In the genomic region with DNA sequence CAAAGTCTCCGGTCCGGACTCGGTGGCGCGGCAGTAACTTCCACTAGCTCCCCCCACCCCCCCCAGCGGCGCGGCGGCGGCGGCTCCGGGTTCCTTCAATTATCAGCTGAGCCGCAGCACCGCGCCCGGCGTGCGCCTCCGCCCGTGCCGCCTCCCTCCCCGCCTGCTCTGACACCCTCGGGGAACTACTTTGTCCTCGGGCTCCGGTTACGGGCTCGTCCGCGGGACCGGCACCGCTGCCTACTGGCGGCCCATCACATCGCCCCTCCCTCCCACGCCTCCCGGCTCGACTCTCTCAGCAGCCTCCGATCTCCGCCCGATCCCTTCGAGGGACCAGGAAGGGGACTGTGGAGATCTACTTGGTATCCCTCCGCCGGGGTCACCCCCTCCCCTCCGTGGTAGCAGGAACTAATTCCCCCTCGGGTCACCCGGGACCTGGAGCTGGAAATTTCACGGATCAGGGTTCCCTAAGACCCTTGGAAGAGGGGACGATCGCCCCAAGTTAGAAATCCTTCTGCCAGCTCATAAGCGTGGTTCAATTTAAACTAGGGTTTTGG, we compare ENCODE assay signal across 8 cellular contexts. TPM values are rescaled to one million over a fixed set of nuclear protein-coding genes. Genes with fewer than 3 reads are reported as not detected.
A peak's percentile ranks its signal among the peaks of the same experiment; 100 is the strongest.
DNase-seq lines count a peak whose midpoint lies in the region; ATAC-seq and TF ChIP-seq lines count a peak whose summit lies in the region.

A gene (minus strand): TSS at position 118 of the 557 bp plus-strand sequence. CDS start 41,930 bp downstream, outside the sequence.

- H3K4me3 ChIP-seq in BJ (ENCODE audit: low read depth, low read length) (peak within 1 kb of the TSS; percentile 79), left lung (peak within 1 kb of the TSS; percentile 90 to 100)

- H3K27me3 ChIP-seq in BJ (ENCODE audit: control insufficient read depth, insufficient read depth, low read length) (no peaks in the 10 kb centered on the region), left lung (no peaks in the 10 kb centered on the region)

- intact Hi-C loops in dendritic cell treated with granulocyte-macrophage colony-stimulating factor and Interleukin-4, amounts not matched to agents 40 ng/mL and 50 ng/mL, for 4 days (cut with micrococcal nuclease) = loop anchor here (5.0 to 10.0 kb wide), 2 partner anchors 403 to 790 kb away; a partner anchor contains a TSS
- intact Hi-C loops in left lung (cut with DNase I) = no loop called here

- POLR2A ChIA-PET in BJ (lab: Charles Lee) = interaction anchor here (0.6 kb wide), 1 partner anchor 106 kb away, joined by 3 read pairs; no protein-coding TSS in a partner anchor

- ATAC-seq in HG03460 (IDR thresholded peaks at IDR 0.05; ENCODE audit: unreplicated experiment) (peak; percentile 61), left lung (peak; percentile 91)

- CTCF ChIA-PET in BJ (lab: Yijun Ruan, JAX) = interaction anchor here (1.0 to 1.4 kb wide), 2 partner anchors 11 to 120 kb away, joined by 4 read pairs; no protein-coding TSS in a partner anchor

- TF ChIP-seq CTCF in BJ (IDR thresholded peaks at IDR 0.05; ENCODE audit: insufficient read depth, low read depth, low read length) (no peak), left lung (IDR thresholded peaks at IDR 0.05) (no peak)

- H3K36me3 Mint-ChIP-seq in dendritic cell treated with granulocyte-macrophage colony-stimulating factor and Interleukin-4, amounts not matched to agents 40 ng/mL and 50 ng/mL, for 4 days (ENCODE audit: low read depth) = peaks cover 45% of the 10 kb centered on the region

- DNase-seq in BJ (ENCODE audit: low read depth) (peak; percentile 75), GM19240 (ENCODE audit: insufficient read length, low spot score) (peak; percentile 75), NCI-H69 (lab: John Stamatoyannopoulos, UW) (peak; percentile 93), left lung (peak; percentile 92 to 96)
- peak; percentile 87 for DNase-seq in activated CD4-positive, alpha-beta T cell treated with anti-CD3 and anti-CD28 coated beads, Interleukin-2, amount 50 U/mL, for 1 hour
- DNase-seq in stimulated activated CD4-positive, alpha-beta T cell treated with anti-CD3 and anti-CD28 coated beads, Interleukin-2, amount 100 ng/mL, for 48 hours = peak; percentile 81 to 84

- H3K9me3 ChIP-seq in left lung = no peaks in the 10 kb centered on the region

- H3K4me1 ChIP-seq in left lung = peaks cover 4 to 41% of the 10 kb centered on the region in 2 donors

- peaks cover 35% of the 10 kb centered on the region for H3K4me1 Mint-ChIP-seq in dendritic cell treated with granulocyte-macrophage colony-stimulating factor and Interleukin-4, amounts not matched to agents 40 ng/mL and 50 ng/mL, for 4 days (ENCODE audit: low read depth)

- H3K27ac ChIP-seq in left lung = peak within 1 kb of the TSS; percentile 97 to 98

- H3K27ac Mint-ChIP-seq in dendritic cell treated with granulocyte-macrophage colony-stimulating factor and Interleukin-4, amounts not matched to agents 40 ng/mL and 50 ng/mL, for 4 days = peak within 1 kb of the TSS; percentile 98

- H3K36me3 ChIP-seq in BJ (ENCODE audit: control insufficient read depth, insufficient read depth, low read length) (peaks cover 1% of the 10 kb centered on the region; the same call in 1 of the 2 replicates), left lung (peaks cover 0 to 9% of the 10 kb centered on the region in 2 donors)

- H3K9me3 Mint-ChIP-seq in dendritic cell treated with granulocyte-macrophage colony-stimulating factor and Interleukin-4, amounts not matched to agents 40 ng/mL and 50 ng/mL, for 4 days = no peaks in the 10 kb centered on the region

- H3K27me3 Mint-ChIP-seq in dendritic cell treated with granulocyte-macrophage colony-stimulating factor and Interleukin-4, amounts not matched to agents 40 ng/mL and 50 ng/mL, for 4 days = no peaks in the 10 kb centered on the region

- H3K4me3 Mint-ChIP-seq in dendritic cell treated with granulocyte-macrophage colony-stimulating factor and Interleukin-4, amounts not matched to agents 40 ng/mL and 50 ng/mL, for 4 days = peak within 1 kb of the TSS; percentile 98

RNA-seq across cellular contexts. Expression of the gene that starts here (rescaled TPM):
- polyA plus RNA-seq in BJ (2011; rRNA removed) = 92.6 and 137 TPM in 2 replicates
- 246 and 295 TPM in 2 replicates for polyA minus RNA-seq in BJ (2011; rRNA and poly(A)+ RNA removed)
- total RNA-seq in left lung = 100 to 1,000 TPM; 203 to 234 TPM

Comparison
In these comparisons a context has a peak if more than half of its experiments do, and no peak if none do; other contexts are left out.
1. Peak in every context shown above with its lines: DNase-seq, ATAC-seq, H3K4me3 ChIP-seq and H3K27ac ChIP-seq.